Comparison of ENCODE assay signal across 2 cellular contexts in the genomic region with DNA sequence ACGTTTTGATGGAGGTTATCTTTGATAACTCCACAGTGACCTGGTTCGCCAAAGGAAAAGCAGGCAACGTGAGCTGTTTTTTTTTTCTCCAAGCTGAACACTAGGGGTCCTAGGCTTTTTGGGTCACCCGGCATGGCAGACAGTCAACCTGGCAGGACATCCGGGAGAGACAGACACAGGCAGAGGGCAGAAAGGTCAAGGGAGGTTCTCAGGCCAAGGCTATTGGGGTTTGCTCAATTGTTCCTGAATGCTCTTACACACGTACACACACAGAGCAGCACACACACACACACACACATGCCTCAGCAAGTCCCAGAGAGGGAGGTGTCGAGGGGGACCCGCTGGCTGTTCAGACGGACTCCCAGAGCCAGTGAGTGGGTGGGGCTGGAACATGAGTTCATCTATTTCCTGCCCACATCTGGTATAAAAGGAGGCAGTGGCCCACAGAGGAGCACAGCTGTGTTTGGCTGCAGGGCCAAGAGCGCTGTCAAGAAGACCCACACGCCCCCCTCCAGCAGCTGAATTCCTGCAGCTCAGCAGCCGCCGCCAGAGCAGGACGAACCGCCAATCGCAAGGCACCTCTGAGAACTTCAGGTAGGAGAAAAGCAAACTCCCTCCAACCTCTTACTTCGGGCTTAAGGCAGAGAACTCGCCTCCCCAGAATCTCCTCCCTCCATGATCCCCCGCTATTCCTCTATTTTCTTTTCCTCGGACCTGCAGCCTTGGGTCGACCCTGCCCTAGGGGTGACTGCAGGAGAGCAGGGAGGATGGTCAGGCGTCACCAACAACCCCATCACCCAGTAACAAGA.
TF ChIP-seq lines count a peak whose summit lies in the region.

A gene (plus strand): TSS at position 454 of the 809 bp plus-strand sequence. CDS start 1,290 bp downstream, outside the sequence.

TF ChIP-seq in IMR-90, 13 proteins besides CTCF, POLR2A, EP300 and RAD21 (continued from another document):
- TF ChIP-seq MXI1 (IDR thresholded peaks at IDR 0.05; ENCODE audit: borderline replicate concordance, low read depth, low read length) (peak; percentile 70; the same call in 1 of the 2 replicates), SMC3 (IDR thresholded peaks at IDR 0.05; ENCODE audit: low read depth, low read length) (peak; percentile 5; the same call in 1 of the 2 replicates), RFX5 (IDR thresholded peaks at IDR 0.05; ENCODE audit: low read depth, low read length) (no peak), RCOR1 (IDR thresholded peaks at IDR 0.05; ENCODE audit: insufficient replicate concordance, low read length) (no peak), CHD1 (IDR thresholded peaks at IDR 0.05; ENCODE audit: low read depth, low read length) (peak; percentile 99), MAFK (IDR thresholded peaks at IDR 0.05; ENCODE audit: low read depth, low read length) (no peak), NFE2L2 (IDR thresholded peaks at IDR 0.05; ENCODE audit: low read depth, low read length) (peak; percentile 58; the same call in 1 of the 2 replicates), BHLHE40 (IDR thresholded peaks at IDR 0.05; ENCODE audit: low read depth, low read length) (peak; percentile 44; the same call in 1 of the 2 replicates), FOS (IDR thresholded peaks at IDR 0.05; ENCODE audit: low read depth, low read length) (no peak; the same call in 1 of the 2 replicates)
- TF ChIP-seq, protein P1, sequence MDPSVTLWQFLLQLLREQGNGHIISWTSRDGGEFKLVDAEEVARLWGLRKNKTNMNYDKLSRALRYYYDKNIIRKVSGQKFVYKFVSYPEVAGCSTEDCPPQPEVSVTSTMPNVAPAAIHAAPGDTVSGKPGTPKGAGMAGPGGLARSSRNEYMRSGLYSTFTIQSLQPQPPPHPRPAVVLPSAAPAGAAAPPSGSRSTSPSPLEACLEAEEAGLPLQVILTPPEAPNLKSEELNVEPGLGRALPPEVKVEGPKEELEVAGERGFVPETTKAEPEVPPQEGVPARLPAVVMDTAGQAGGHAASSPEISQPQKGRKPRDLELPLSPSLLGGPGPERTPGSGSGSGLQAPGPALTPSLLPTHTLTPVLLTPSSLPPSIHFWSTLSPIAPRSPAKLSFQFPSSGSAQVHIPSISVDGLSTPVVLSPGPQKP (IDR thresholded peaks at IDR 0.05; ENCODE audit: borderline replicate concordance, low read depth, low read length), result no peak
- TF ChIP-seq, protein P2, sequence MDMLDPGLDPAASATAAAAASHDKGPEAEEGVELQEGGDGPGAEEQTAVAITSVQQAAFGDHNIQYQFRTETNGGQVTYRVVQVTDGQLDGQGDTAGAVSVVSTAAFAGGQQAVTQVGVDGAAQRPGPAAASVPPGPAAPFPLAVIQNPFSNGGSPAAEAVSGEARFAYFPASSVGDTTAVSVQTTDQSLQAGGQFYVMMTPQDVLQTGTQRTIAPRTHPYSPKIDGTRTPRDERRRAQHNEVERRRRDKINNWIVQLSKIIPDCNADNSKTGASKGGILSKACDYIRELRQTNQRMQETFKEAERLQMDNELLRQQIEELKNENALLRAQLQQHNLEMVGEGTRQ (IDR thresholded peaks at IDR 0.05; ENCODE audit: low read depth, low read length), result peak; percentile 25; the same call in 1 of the 2 replicates

TF ChIP-seq in liver, 16 proteins besides CTCF, POLR2A, EP300 and RAD21 (continued from another document):
- TF ChIP-seq, protein P3, sequence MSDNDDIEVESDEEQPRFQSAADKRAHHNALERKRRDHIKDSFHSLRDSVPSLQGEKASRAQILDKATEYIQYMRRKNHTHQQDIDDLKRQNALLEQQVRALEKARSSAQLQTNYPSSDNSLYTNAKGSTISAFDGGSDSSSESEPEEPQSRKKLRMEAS (IDR thresholded peaks at IDR 0.05), result peak; percentile 21
- TF ChIP-seq, protein P4, sequence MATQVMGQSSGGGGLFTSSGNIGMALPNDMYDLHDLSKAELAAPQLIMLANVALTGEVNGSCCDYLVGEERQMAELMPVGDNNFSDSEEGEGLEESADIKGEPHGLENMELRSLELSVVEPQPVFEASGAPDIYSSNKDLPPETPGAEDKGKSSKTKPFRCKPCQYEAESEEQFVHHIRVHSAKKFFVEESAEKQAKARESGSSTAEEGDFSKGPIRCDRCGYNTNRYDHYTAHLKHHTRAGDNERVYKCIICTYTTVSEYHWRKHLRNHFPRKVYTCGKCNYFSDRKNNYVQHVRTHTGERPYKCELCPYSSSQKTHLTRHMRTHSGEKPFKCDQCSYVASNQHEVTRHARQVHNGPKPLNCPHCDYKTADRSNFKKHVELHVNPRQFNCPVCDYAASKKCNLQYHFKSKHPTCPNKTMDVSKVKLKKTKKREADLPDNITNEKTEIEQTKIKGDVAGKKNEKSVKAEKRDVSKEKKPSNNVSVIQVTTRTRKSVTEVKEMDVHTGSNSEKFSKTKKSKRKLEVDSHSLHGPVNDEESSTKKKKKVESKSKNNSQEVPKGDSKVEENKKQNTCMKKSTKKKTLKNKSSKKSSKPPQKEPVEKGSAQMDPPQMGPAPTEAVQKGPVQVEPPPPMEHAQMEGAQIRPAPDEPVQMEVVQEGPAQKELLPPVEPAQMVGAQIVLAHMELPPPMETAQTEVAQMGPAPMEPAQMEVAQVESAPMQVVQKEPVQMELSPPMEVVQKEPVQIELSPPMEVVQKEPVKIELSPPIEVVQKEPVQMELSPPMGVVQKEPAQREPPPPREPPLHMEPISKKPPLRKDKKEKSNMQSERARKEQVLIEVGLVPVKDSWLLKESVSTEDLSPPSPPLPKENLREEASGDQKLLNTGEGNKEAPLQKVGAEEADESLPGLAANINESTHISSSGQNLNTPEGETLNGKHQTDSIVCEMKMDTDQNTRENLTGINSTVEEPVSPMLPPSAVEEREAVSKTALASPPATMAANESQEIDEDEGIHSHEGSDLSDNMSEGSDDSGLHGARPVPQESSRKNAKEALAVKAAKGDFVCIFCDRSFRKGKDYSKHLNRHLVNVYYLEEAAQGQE (IDR thresholded peaks at IDR 0.05), result peak; percentile 84
- TF ChIP-seq NR2F2 (IDR thresholded peaks at IDR 0.05) (peak; percentile 100), GABPA (IDR thresholded peaks at IDR 0.05 in 1 of 2, conservative IDR thresholded peaks at IDR 0.05 in 1 of 2) (peak; percentile 39 to 73), FOXA2 (IDR thresholded peaks at IDR 0.05) (peak; percentile 47), FOXA1 (IDR thresholded peaks at IDR 0.05) (no peak), SP1 (IDR thresholded peaks at IDR 0.05) (peak; percentile 96), HNF4A (conservative IDR thresholded peaks at IDR 0.05) (peak; percentile 71 to 78), EGR1 (IDR thresholded peaks at IDR 0.05; ENCODE audit: low read depth in 2 of 2) (peak; percentile 89 to 93), TAF1 (conservative IDR thresholded peaks at IDR 0.05) (peak; percentile 90), JUND (IDR thresholded peaks at IDR 0.05) (peak; percentile 75 to 89)
- TF ChIP-seq, protein P5, sequence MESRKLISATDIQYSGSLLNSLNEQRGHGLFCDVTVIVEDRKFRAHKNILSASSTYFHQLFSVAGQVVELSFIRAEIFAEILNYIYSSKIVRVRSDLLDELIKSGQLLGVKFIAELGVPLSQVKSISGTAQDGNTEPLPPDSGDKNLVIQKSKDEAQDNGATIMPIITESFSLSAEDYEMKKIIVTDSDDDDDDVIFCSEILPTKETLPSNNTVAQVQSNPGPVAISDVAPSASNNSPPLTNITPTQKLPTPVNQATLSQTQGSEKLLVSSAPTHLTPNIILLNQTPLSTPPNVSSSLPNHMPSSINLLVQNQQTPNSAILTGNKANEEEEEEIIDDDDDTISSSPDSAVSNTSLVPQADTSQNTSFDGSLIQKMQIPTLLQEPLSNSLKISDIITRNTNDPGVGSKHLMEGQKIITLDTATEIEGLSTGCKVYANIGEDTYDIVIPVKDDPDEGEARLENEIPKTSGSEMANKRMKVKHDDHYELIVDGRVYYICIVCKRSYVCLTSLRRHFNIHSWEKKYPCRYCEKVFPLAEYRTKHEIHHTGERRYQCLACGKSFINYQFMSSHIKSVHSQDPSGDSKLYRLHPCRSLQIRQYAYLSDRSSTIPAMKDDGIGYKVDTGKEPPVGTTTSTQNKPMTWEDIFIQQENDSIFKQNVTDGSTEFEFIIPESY (IDR thresholded peaks at IDR 0.05), result peak; percentile 85
- TF ChIP-seq, protein P6, sequence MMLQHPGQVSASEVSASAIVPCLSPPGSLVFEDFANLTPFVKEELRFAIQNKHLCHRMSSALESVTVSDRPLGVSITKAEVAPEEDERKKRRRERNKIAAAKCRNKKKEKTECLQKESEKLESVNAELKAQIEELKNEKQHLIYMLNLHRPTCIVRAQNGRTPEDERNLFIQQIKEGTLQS (IDR thresholded peaks at IDR 0.05), result no peak
